Comparison of ENCODE assay signal across 1 cellular context in the genomic region with DNA sequence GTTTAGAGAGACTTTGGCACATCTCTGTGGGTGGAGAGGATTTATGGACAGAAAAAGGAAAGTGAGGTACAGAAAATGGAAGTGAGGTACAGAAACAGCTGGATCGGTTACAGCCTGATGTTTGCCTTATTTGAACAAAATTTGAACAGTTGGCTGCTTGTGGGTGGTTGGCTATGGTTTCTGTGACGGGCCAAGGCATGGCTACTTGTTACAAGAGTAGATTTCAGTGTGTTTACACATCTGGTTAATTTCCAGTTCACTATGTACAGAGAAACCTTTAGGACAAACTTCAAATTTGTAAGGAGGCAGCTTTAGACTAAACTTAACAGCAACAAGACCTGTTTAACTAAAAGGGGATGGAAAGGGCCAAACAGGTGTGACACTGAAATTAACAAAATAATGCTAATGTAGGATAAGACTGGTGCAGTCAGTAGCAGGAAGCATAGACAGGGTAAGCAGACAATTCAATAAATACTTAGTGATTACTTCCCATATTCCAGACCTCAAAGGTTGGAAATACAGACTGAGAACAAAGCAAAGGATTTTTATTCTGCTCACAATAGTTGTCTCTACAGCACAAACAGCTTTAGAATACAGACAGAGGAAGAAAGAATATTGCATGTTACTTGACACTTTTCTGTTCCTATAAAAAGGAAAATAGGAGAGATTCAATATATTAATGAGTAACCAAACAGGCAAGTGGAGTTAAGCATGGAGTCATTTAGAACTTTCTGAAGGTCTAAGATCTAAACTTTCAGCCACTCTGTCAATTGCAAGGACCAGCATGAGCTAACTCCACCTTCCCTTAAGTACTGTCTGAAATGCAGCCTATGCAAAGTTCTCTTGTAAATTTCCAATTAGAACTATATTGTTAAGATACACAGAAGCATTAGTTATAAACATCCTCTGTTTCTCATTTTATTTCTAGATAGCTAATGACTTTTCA.
TF ChIP-seq lines count a peak whose summit lies in the region.

No MANE protein-coding gene starts in this region.

TF ChIP-seq in GM23338, 12 proteins besides CTCF, POLR2A, EP300 and RAD21 (continued from another document):
- TF ChIP-seq, protein P1, sequence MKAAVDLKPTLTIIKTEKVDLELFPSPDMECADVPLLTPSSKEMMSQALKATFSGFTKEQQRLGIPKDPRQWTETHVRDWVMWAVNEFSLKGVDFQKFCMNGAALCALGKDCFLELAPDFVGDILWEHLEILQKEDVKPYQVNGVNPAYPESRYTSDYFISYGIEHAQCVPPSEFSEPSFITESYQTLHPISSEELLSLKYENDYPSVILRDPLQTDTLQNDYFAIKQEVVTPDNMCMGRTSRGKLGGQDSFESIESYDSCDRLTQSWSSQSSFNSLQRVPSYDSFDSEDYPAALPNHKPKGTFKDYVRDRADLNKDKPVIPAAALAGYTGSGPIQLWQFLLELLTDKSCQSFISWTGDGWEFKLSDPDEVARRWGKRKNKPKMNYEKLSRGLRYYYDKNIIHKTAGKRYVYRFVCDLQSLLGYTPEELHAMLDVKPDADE (IDR thresholded peaks at IDR 0.05) = no peak
- TF ChIP-seq JUNB (IDR thresholded peaks at IDR 0.05; ENCODE audit: unreplicated experiment) (no peak), NANOG (IDR thresholded peaks at IDR 0.05; ENCODE audit: borderline replicate concordance) (no peak), ZNF114 (CRISPR knock-in tag; IDR thresholded peaks at IDR 0.05) (no peak)
